In genomic region chr7:14394786-14395185, GRCh38 we compare ENCODE assay signal across 9 cellular contexts.
"Had no signal": no experiment of that assay in that cellular context is flagged by ENCODE, and none has a peak within 500 bp of the region (broad histone marks: within the 10 kb centered on the region; RNA-seq: fewer than 3 reads in every experiment).

No MANE protein-coding gene starts in this region.

- H3K9me3 Mint-ChIP-seq: H9, HFFc6 had no signal

- H3K27me3 Mint-ChIP-seq: IgD-negative memory B cell had no signal

- H3K4me3 Mint-ChIP-seq: H9, HFFc6, IgD-negative memory B cell had no signal

- DNase-seq: GM23248, GOT3, H9, HCEC 1CT, HFFc6, KBM-7 had no signal

- H3K4me1 Mint-ChIP-seq: H9, IgD-negative memory B cell had no signal

- H2AFZ ChIP-seq: GM23248 had no signal

- H3K27ac ChIP-seq: GM23248, HL-60, KMS-11 had no signal

- H3K4me3 ChIP-seq: GM23248 had no signal

- H3K27ac Mint-ChIP-seq: H9, HFFc6, IgD-negative memory B cell had no signal

- H3K36me3 Mint-ChIP-seq: IgD-negative memory B cell had no signal
